Comparison of ENCODE assay signal across 7 cellular contexts in genomic region chr2:74002515-74003391, GRCh38. TPM values are rescaled to one million over a fixed set of nuclear protein-coding genes. Genes with fewer than 3 reads are reported as not detected.
DNase-seq lines count a peak whose midpoint lies in the region; ATAC-seq and TF ChIP-seq lines count a peak whose summit lies in the region.

No MANE protein-coding gene starts in this region.

- H3K4me1 ChIP-seq in left lung, result peaks cover 20 to 77% of the 10 kb centered on the region in 2 donors

- peak overlapping the region; percentile 91 for H3K4me3 ChIP-seq in coronary artery
- peak overlapping the region; percentile 40 to 53 for H3K4me3 ChIP-seq in left lung

- H3K27ac ChIP-seq in coronary artery (peak overlapping the region; percentile 61 to 79), left lung (no peak overlapping the region)

- no peaks in the 10 kb centered on the region for H3K9me3 ChIP-seq in left lung

- TF ChIP-seq CTCF in coronary artery (IDR thresholded peaks at IDR 0.05), result no peak
- no peak for TF ChIP-seq CTCF in left lung (IDR thresholded peaks at IDR 0.05)

- DNase-seq in NCI-H2107 treated with DMSO at 0.1 percent for 48 hours (lab: John Stamatoyannopoulos, UW; ENCODE audit: unreplicated experiment) (peak; percentile 44), coronary artery (ENCODE audit: low spot score) (peak; percentile 75), left lung (peak; percentile 83 to 94)
- peak; percentile 67 for DNase-seq in activated CD4-positive, alpha-beta T cell treated with anti-CD3 and anti-CD28 coated beads for 1 hour
- DNase-seq in stimulated activated CD4-positive, alpha-beta T cell treated with anti-CD3 and anti-CD28 coated beads, Interleukin-2, amount 100 ng/mL, for 24 hours, result peak; percentile 78 to 81

- no peaks in the 10 kb centered on the region for H3K27me3 ChIP-seq in left lung

- ATAC-seq in GM18508 (IDR thresholded peaks at IDR 0.05; ENCODE audit: insufficient read depth, unreplicated experiment) (peak; percentile 49), HG02938 (IDR thresholded peaks at IDR 0.05; ENCODE audit: unreplicated experiment) (peak; percentile 83), left lung (peak; percentile 98)

- H3K36me3 ChIP-seq in left lung, result peaks cover 0 to 23% of the 10 kb centered on the region in 2 donors

- intact Hi-C loops in left lung (cut with DNase I), result no loop called here

RNA-seq across cellular contexts. Expression of gene TET3, which starts 18.0 kb away (rescaled TPM):
- total RNA-seq in left lung, result 10 to 100 TPM; 16.6 to 32.1 TPM

Comparison
In these comparisons a context has a peak if more than half of its experiments do, and no peak if none do; other contexts are left out.
1. H3K27ac ChIP-seq: peak in coronary artery (2 of 2); none in left lung (0 of 2).
2. Peak in every context shown above with its lines, with median percentiles within 50 percentile points of each other: ATAC-seq and DNase-seq.